ENCODE assay signal across 16 cellular contexts in the genomic region with DNA sequence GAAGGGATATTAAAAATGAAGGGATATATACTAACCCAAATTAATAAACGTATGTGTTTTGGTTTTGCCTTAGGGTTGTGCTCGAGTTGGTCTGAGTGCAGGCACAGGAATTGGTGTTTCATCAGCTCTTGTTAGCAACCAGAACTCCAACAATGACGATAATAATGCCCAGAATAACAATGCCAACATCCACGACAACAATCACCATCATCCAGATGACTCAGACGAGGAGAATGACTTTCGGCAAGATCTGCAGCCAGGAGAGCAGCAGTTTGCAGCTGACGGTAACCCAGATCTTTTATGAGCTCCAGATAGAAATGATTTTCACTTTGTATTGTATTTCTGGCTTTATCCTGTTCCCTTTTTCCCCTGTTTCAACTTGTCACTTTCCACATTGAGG. TPM values are rescaled to one million over a fixed set of nuclear protein-coding genes. Genes with fewer than 3 reads are reported as not detected.
DNase-seq lines count a peak whose midpoint lies in the region; FAIRE-seq and TF ChIP-seq lines count a peak whose summit lies in the region.
"Had no signal": no experiment of that assay in that cellular context is flagged by ENCODE, and none has a peak within 500 bp of the region (broad histone marks: within the 10 kb centered on the region; RNA-seq: fewer than 3 reads in every experiment).

No MANE protein-coding gene starts in this region.

- no peaks in the 10 kb centered on the region for H3K27me3 Mint-ChIP-seq in nephron (ENCODE audit: low read depth)
- H3K27me3 Mint-ChIP-seq: activated B cell treated with CpG ODN at 0.5 μM for 24 hours; activated naive CD8-positive, alpha-beta T cell treated with anti-CD3 and anti-CD28 coated beads, Interleukin-2, amount 10 ng/mL, durations not matched to agents 7 days and 5 days had no signal

- H3K9me3 ChIP-seq in esophagus squamous epithelium = no peaks in the 10 kb centered on the region
- H3K9me3 ChIP-seq: colonic mucosa had no signal

- H3K4me3 ChIP-seq in fibroblast of mammary gland (ENCODE audit: control insufficient read depth, low read depth, low read length) (no peak overlapping the region), esophagus squamous epithelium (no peak overlapping the region)
- H3K4me3 ChIP-seq: colonic mucosa had no signal

- CTCF ChIA-PET in RWPE1 (lab: Yijun Ruan, JAX) = no interaction called here

- H3K27ac Mint-ChIP-seq in nephron = peak overlapping the region in 2 of 3 experiments; percentile 50 to 91
- H3K27ac Mint-ChIP-seq: activated B cell treated with CpG ODN at 0.5 μM for 24 hours; activated naive CD8-positive, alpha-beta T cell treated with anti-CD3 and anti-CD28 coated beads, Interleukin-2, amount 10 ng/mL, durations not matched to agents 7 days and 5 days had no signal

- no peak for FAIRE-seq in RCC 7860 (lab: Jason Lieb, UNC)

- H3K27ac ChIP-seq in RWPE1 = no peak overlapping the region
- no peak overlapping the region for H3K27ac ChIP-seq in esophagus squamous epithelium
- H3K27ac ChIP-seq: colonic mucosa had no signal

- TF ChIP-seq POLR2A in esophagus squamous epithelium (IDR thresholded peaks at IDR 0.05) = no peak

- WGBS in esophagus squamous epithelium, 2 donors = 57 to 74% methylated on average over 7 of the region's 7 CpGs

- peak; percentile 60 for DNase-seq in Ammon's horn (ENCODE audit: low spot score)
- peak; percentile 5 for DNase-seq in RCC 7860 (ENCODE audit: low spot score)
- DNase-seq in fibroblast of mammary gland (ENCODE audit: low read depth) = peak; percentile 64
- DNase-seq in RWPE1 (ENCODE audit: low spot score) = no peak
- DNase-seq in NCI-H128 (lab: John Stamatoyannopoulos, UW; ENCODE audit: unreplicated experiment) = no peak
- DNase-seq in esophagus squamous epithelium (lab: John Stamatoyannopoulos, UW) = no peak
- DNase-seq in NCI-H2171 (lab: John Stamatoyannopoulos, UW) = no peak
- DNase-seq: activated B cell treated with CpG ODN at 0.5 μM for 24 hours; activated CD8-positive, alpha-beta memory T cell treated with anti-CD3 and anti-CD28 coated beads, Interleukin-2, amount 50 U/mL, for 4 hours; activated naive CD8-positive, alpha-beta T cell treated with anti-CD3 and anti-CD28 coated beads, Interleukin-2, amount 10 ng/mL, durations not matched to agents 7 days and 5 days; colonic mucosa; DMS153; midbrain; MV-4-11; posterior cingulate gyrus had no signal

- POLR2A ChIA-PET in RWPE1 (lab: Yijun Ruan, JAX; ENCODE audit: low non-redundant PET) = no interaction called here

- H3K27me3 ChIP-seq in esophagus squamous epithelium = no peaks in the 10 kb centered on the region
- H3K27me3 ChIP-seq: colonic mucosa had no signal

- TF ChIP-seq CTCF in fibroblast of mammary gland (conservative IDR thresholded peaks at IDR 0.05; ENCODE audit: control insufficient read depth, insufficient read depth, low read depth, low read length) (no peak), nephron (IDR thresholded peaks at IDR 0.05; ENCODE audit: unreplicated experiment in 3 of 3) (no peak), RWPE1 (conservative IDR thresholded peaks at IDR 0.05; ENCODE audit: low read depth) (no peak), esophagus squamous epithelium (IDR thresholded peaks at IDR 0.05) (no peak)

- no peaks in the 10 kb centered on the region for H3K4me1 ChIP-seq in esophagus squamous epithelium
- H3K4me1 ChIP-seq: colonic mucosa had no signal

- H3K36me3 ChIP-seq in esophagus squamous epithelium = peaks cover 0 to 99% (median 21%) of the 10 kb centered on the region in 3 donors

- no peak overlapping the region for H3K4me3 Mint-ChIP-seq in nephron
- H3K4me3 Mint-ChIP-seq: activated B cell treated with CpG ODN at 0.5 μM for 24 hours; activated naive CD8-positive, alpha-beta T cell treated with anti-CD3 and anti-CD28 coated beads, Interleukin-2, amount 10 ng/mL, durations not matched to agents 7 days and 5 days had no signal

- peaks cover 71% of the 10 kb centered on the region for H3K36me3 Mint-ChIP-seq in nephron (ENCODE audit: low read depth)

- no peaks in the 10 kb centered on the region for H3K4me1 Mint-ChIP-seq in nephron
- H3K4me1 Mint-ChIP-seq: activated B cell treated with CpG ODN at 0.5 μM for 24 hours had no signal

- intact Hi-C loops in esophagus squamous epithelium (cut with DNase I) = no loop called here

- H3K9me3 Mint-ChIP-seq in nephron = no peaks in the 10 kb centered on the region
- H3K9me3 Mint-ChIP-seq: activated B cell treated with CpG ODN at 0.5 μM for 24 hours; activated naive CD8-positive, alpha-beta T cell treated with anti-CD3 and anti-CD28 coated beads, Interleukin-2, amount 10 ng/mL, durations not matched to agents 7 days and 5 days had no signal

RNA-seq across cellular contexts. Expression of a gene that starts 33.2 kb away (rescaled TPM):
- 10 to 100 TPM; 15.0 to 42.0 (median 32.1) TPM for total RNA-seq in esophagus squamous epithelium

Comparison
In these comparisons a context has a peak if more than half of its experiments do, and no peak if none do; other contexts are left out.
1. DNase-seq: peak in Ammon's horn (single experiment), RCC 7860 (single experiment) and fibroblast of mammary gland (single experiment); none in RWPE1 (single experiment), NCI-H128 (single experiment), esophagus squamous epithelium (single experiment) and NCI-H2171 (single experiment).